Comparison of ENCODE assay signal across 1 cellular context in the genomic region with DNA sequence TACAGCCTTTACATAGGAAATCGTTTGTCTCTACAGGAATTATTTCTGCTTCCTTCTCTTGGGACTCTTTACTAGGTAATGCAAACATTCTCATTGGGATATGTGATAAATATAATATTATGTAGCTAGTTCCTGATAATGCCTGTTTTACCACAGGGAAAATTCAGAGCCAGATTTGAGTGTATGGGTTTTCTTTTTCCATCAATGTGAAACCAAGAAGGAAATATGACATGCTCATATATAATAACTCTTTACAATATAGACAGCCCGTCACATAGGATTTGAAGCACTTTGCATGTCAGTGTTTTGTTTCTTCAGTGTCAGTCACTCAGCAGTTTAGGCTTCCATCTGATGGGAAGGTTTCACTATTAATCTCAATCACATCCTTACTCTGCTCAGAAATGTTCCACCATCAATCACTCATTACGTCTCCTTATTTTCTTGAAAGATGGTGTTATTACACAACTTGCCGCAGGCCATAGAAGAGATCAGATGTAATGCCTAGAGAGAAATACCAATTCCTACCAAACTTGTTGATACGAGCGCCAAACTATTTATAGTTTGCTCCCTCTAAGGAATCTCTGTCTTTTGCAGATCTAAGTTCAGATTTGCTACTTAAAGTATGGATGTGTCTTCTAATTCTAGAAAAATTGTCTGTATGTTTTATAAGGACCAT.
TF ChIP-seq lines count a peak whose summit lies in the region.

No MANE protein-coding gene starts in this region.

TF ChIP-seq in neural cell, 6 proteins besides CTCF, POLR2A, EP300 and RAD21 (continued from another document):
- TF ChIP-seq, protein P1, sequence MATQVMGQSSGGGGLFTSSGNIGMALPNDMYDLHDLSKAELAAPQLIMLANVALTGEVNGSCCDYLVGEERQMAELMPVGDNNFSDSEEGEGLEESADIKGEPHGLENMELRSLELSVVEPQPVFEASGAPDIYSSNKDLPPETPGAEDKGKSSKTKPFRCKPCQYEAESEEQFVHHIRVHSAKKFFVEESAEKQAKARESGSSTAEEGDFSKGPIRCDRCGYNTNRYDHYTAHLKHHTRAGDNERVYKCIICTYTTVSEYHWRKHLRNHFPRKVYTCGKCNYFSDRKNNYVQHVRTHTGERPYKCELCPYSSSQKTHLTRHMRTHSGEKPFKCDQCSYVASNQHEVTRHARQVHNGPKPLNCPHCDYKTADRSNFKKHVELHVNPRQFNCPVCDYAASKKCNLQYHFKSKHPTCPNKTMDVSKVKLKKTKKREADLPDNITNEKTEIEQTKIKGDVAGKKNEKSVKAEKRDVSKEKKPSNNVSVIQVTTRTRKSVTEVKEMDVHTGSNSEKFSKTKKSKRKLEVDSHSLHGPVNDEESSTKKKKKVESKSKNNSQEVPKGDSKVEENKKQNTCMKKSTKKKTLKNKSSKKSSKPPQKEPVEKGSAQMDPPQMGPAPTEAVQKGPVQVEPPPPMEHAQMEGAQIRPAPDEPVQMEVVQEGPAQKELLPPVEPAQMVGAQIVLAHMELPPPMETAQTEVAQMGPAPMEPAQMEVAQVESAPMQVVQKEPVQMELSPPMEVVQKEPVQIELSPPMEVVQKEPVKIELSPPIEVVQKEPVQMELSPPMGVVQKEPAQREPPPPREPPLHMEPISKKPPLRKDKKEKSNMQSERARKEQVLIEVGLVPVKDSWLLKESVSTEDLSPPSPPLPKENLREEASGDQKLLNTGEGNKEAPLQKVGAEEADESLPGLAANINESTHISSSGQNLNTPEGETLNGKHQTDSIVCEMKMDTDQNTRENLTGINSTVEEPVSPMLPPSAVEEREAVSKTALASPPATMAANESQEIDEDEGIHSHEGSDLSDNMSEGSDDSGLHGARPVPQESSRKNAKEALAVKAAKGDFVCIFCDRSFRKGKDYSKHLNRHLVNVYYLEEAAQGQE (IDR thresholded peaks at IDR 0.05; ENCODE audit: borderline replicate concordance), result peak; percentile 97
